Comparison of ENCODE assay signal across 6 cellular contexts in the genomic region with DNA sequence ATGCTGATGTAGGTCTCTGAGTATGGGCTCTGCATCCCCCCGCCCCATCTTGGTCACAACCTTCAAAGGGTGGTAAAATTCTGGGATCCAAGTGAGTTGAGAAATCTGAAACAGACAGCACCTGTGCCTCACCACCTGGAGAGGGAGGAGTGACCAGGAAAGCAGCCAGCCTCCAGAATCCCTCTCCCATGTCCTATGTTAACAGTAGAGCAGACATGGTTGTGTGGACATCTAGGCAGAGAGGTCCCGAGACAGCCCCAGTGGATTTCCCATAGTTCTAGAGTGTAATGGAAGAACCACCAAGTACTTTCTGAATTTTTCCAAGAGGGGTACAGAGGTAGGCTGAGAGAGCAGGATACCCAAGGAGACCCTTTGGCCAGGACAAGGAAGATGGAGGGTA.
"Had no signal": no experiment of that assay in that cellular context is flagged by ENCODE, and none has a peak within 500 bp of the region (broad histone marks: within the 10 kb centered on the region; RNA-seq: fewer than 3 reads in every experiment).

No MANE protein-coding gene starts in this region.

- H3K9ac ChIP-seq: GM23248 had no signal

- H3K4me3 ChIP-seq: GM23248, K562 had no signal

- DNase-seq: GM23248, GOT3, H7, HCEC 1CT, IMR-90 had no signal

- H3K27ac ChIP-seq: GM23248 had no signal

- ATAC-seq: K562 had no signal

- H2AFZ ChIP-seq: GM23248 had no signal
